ENCODE assay signal across 1 cellular context in genomic region chr17:27654654-27655524, GRCh38.
TF ChIP-seq lines count a peak whose summit lies in the region.

No MANE protein-coding gene starts in this region.

TF ChIP-seq in H1, 55 proteins besides CTCF, POLR2A, EP300 and RAD21 (continued from another document):
- TF ChIP-seq, protein P1, sequence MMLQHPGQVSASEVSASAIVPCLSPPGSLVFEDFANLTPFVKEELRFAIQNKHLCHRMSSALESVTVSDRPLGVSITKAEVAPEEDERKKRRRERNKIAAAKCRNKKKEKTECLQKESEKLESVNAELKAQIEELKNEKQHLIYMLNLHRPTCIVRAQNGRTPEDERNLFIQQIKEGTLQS (IDR thresholded peaks at IDR 0.05; ENCODE audit: insufficient read depth, low read depth, low read length), result no peak
- TF ChIP-seq, protein P2, sequence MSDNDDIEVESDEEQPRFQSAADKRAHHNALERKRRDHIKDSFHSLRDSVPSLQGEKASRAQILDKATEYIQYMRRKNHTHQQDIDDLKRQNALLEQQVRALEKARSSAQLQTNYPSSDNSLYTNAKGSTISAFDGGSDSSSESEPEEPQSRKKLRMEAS (IDR thresholded peaks at IDR 0.05), result peak; percentile 70
- TF ChIP-seq ATF2 (IDR thresholded peaks at IDR 0.05; ENCODE audit: low read length) (no peak), YY1 (IDR thresholded peaks at IDR 0.05; ENCODE audit: low read depth, low read length) (peak; percentile 81), ASH2L (IDR thresholded peaks at IDR 0.05; ENCODE audit: low read length) (no peak), BRCA1 (IDR thresholded peaks at IDR 0.05; ENCODE audit: low read depth, low read length) (no peak), TBP (IDR thresholded peaks at IDR 0.05; ENCODE audit: low read depth, low read length) (peak; percentile 44; the same call in 1 of the 2 replicates), FOSL1 (IDR thresholded peaks at IDR 0.05; ENCODE audit: insufficient read depth, low read depth, low read length) (no peak), CHD7 (IDR thresholded peaks at IDR 0.05; ENCODE audit: insufficient replicate concordance, low read length) (no peak), RXRA (IDR thresholded peaks at IDR 0.05; ENCODE audit: insufficient read depth, low read depth, low read length) (no peak), SIX5 (IDR thresholded peaks at IDR 0.05; ENCODE audit: low read depth, low read length) (no peak), EZH2 (IDR thresholded peaks at IDR 0.05; ENCODE audit: low read depth, low read length, severe bottlenecking) (no peak), CTBP2 (IDR thresholded peaks at IDR 0.05; ENCODE audit: borderline replicate concordance, insufficient read depth, insufficient read length, low read length) (no peak), RFX5 (IDR thresholded peaks at IDR 0.05; ENCODE audit: borderline replicate concordance, low read depth, low read length) (no peak), CEBPB (IDR thresholded peaks at IDR 0.05; ENCODE audit: low read depth, low read length) (no peak), PHF8 (conservative IDR thresholded peaks at IDR 0.05; ENCODE audit: low read depth, low read length) (no peak), SP2 (IDR thresholded peaks at IDR 0.05; ENCODE audit: low read length) (no peak), SIRT6 (IDR thresholded peaks at IDR 0.05; ENCODE audit: low read length) (no peak), JUND (IDR thresholded peaks at IDR 0.05; ENCODE audit: low read length) (0 out of 2 replicates have a peak, but pooled peaks have one; percentile 5), GTF2F1 (IDR thresholded peaks at IDR 0.05; ENCODE audit: borderline replicate concordance, low read depth, low read length) (no peak), SAP30 (IDR thresholded peaks at IDR 0.05; ENCODE audit: insufficient read depth, insufficient replicate concordance, low read length) (no peak), CBX8 (IDR thresholded peaks at IDR 0.05; ENCODE audit: borderline replicate concordance, low read depth, low read length) (no peak), CHD2 (IDR thresholded peaks at IDR 0.05; ENCODE audit: low read length) (no peak), TAF1 (IDR thresholded peaks at IDR 0.05; ENCODE audit: low read depth, low read length) (0 out of 2 replicates have a peak, but pooled peaks have one; percentile 42), HDAC2 (IDR thresholded peaks at IDR 0.05; ENCODE audit: borderline replicate concordance in 1 of 2, low read depth in 2 of 2, low read length in 2 of 2) (peak in 1 of 2 experiments; percentile 73; a peak in 1 of 4 replicates), SRF (IDR thresholded peaks at IDR 0.05; ENCODE audit: low read depth, low read length) (peak; percentile 21; the same call in 1 of the 2 replicates), ZNF274 (IDR thresholded peaks at IDR 0.05; ENCODE audit: borderline replicate concordance, extremely low read depth, low read length) (no peak), GABPA (IDR thresholded peaks at IDR 0.05; ENCODE audit: borderline replicate concordance, insufficient read depth, low read length) (peak; percentile 60; the same call in 1 of the 2 replicates), RNF2 (IDR thresholded peaks at IDR 0.05; ENCODE audit: borderline replicate concordance, low read depth, low read length, missing control alignments, poor library complexity, severe bottlenecking) (no peak)
- TF ChIP-seq, protein P3, sequence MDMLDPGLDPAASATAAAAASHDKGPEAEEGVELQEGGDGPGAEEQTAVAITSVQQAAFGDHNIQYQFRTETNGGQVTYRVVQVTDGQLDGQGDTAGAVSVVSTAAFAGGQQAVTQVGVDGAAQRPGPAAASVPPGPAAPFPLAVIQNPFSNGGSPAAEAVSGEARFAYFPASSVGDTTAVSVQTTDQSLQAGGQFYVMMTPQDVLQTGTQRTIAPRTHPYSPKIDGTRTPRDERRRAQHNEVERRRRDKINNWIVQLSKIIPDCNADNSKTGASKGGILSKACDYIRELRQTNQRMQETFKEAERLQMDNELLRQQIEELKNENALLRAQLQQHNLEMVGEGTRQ (IDR thresholded peaks at IDR 0.05; ENCODE audit: low read length), result no peak
